Comparison of ENCODE assay signal across 1 cellular context in genomic region chr15:89334510-89335288, GRCh38.
TF ChIP-seq lines count a peak whose summit lies in the region.

Gene POLG (minus strand): TSS chr15:89334824. CDS start chr15:89333754, 1,070 bp downstream.

TF ChIP-seq in K562, 482 proteins besides CTCF, POLR2A, EP300 and RAD21 (continued from another document and continues in another):
- TF ChIP-seq UBTF (IDR thresholded peaks at IDR 0.05; ENCODE audit: borderline replicate concordance in 1 of 2, low read depth in 2 of 2, low read length in 2 of 2) (peak; percentile 99), TAL1 (IDR thresholded peaks at IDR 0.05) (no peak; the same call in 1 of the 2 replicates), HEY1 (CRISPR knock-in tag; IDR thresholded peaks at IDR 0.05; ENCODE audit: borderline replicate concordance) (no peak), CREM (IDR thresholded peaks at IDR 0.05; ENCODE audit: low read depth) (peak; percentile 82), EGR1 (conservative IDR thresholded peaks at IDR 0.05) (peak; percentile 99), CHCHD3 (CRISPR knock-in tag; IDR thresholded peaks at IDR 0.05) (no peak), TOE1 (IDR thresholded peaks at IDR 0.05; ENCODE audit: borderline replicate concordance) (peak; percentile 98), TOE1 (CRISPR knock-in tag; IDR thresholded peaks at IDR 0.05; ENCODE audit: borderline replicate concordance, low read depth) (peak; percentile 86), SIN3A (IDR thresholded peaks at IDR 0.05; ENCODE audit: borderline replicate concordance in 2 of 2, control insufficient read depth in 1 of 2, low read depth in 2 of 2, low read length in 2 of 2) (peak; percentile 61 to 76; a peak in 3 of 4 replicates), MEIS2 (IDR thresholded peaks at IDR 0.05; ENCODE audit: partially characterized antibody) (no peak), MED1 (CRISPR knock-in tag; IDR thresholded peaks at IDR 0.05; ENCODE audit: borderline replicate concordance) (no peak), RAD51 (IDR thresholded peaks at IDR 0.05; ENCODE audit: borderline replicate concordance, low read depth) (no peak), FOSL1 (tag; conservative IDR thresholded peaks at IDR 0.05) (peak; percentile 89), MTF1 (CRISPR knock-in tag; IDR thresholded peaks at IDR 0.05; ENCODE audit: borderline replicate concordance) (no peak), CBX1 (IDR thresholded peaks at IDR 0.05; ENCODE audit: low read depth) (peak; percentile 94), ZNF217 (CRISPR knock-in tag; IDR thresholded peaks at IDR 0.05) (no peak), ZNF174 (CRISPR knock-in tag; IDR thresholded peaks at IDR 0.05) (no peak), POLR3G (IDR thresholded peaks at IDR 0.05; ENCODE audit: extremely low read depth, insufficient read length, insufficient replicate concordance) (peak; percentile 42), PHTF2 (CRISPR knock-in tag; IDR thresholded peaks at IDR 0.05) (no peak), BACH1 (tag; IDR thresholded peaks at IDR 0.05) (no peak), ZNF408 (CRISPR knock-in tag; IDR thresholded peaks at IDR 0.05; ENCODE audit: low read depth) (no peak), MBD2 (IDR thresholded peaks at IDR 0.05; ENCODE audit: borderline replicate concordance, low read depth) (peak; percentile 99), TBP (optimal IDR thresholded peaks at IDR 0.05; ENCODE audit: low read depth, low read length) (peak; percentile 99), ATF3 (IDR thresholded peaks at IDR 0.05) (peak; percentile 6; the same call in 1 of the 2 replicates), ATF3 (CRISPR knock-in tag; conservative IDR thresholded peaks at IDR 0.05) (peak; percentile 80; the same call in 1 of the 2 replicates), HCFC1 (IDR thresholded peaks at IDR 0.05; ENCODE audit: low read depth, low read length) (peak; percentile 55; the same call in 1 of the 2 replicates), CHD7 (IDR thresholded peaks at IDR 0.05; ENCODE audit: low read depth, low read length) (no peak), NR2F6 (CRISPR knock-in tag; IDR thresholded peaks at IDR 0.05) (no peak), PRPF4 (IDR thresholded peaks at IDR 0.05; ENCODE audit: insufficient read depth, low read depth, low read length, poor library complexity, severe bottlenecking) (no peak), PURB (CRISPR knock-in tag; IDR thresholded peaks at IDR 0.05; ENCODE audit: low read depth) (no peak), MTA2 (IDR thresholded peaks at IDR 0.05; ENCODE audit: low read depth) (no peak), POLR2AphosphoS5 (IDR thresholded peaks at IDR 0.05; ENCODE audit: control insufficient read depth, insufficient read depth, low read depth, low read length) (peak; percentile 89), ZNF79 (CRISPR knock-in tag; IDR thresholded peaks at IDR 0.05; ENCODE audit: low read depth) (no peak), ILK (tag; IDR thresholded peaks at IDR 0.05; ENCODE audit: borderline replicate concordance, low read depth) (no peak)
- TF ChIP-seq, protein P1, sequence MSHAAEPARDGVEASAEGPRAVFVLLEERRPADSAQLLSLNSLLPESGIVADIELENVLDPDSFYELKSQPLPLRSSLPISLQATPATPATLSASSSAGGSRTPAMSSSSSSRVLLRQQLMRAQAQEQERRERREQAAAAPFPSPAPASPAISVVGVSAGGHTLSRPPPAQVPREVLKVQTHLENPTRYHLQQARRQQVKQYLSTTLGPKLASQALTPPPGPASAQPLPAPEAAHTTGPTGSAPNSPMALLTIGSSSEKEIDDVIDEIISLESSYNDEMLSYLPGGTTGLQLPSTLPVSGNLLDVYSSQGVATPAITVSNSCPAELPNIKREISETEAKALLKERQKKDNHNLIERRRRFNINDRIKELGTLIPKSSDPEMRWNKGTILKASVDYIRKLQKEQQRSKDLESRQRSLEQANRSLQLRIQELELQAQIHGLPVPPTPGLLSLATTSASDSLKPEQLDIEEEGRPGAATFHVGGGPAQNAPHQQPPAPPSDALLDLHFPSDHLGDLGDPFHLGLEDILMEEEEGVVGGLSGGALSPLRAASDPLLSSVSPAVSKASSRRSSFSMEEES (CRISPR knock-in tag; IDR thresholded peaks at IDR 0.05): no peak
- TF ChIP-seq, protein P2, sequence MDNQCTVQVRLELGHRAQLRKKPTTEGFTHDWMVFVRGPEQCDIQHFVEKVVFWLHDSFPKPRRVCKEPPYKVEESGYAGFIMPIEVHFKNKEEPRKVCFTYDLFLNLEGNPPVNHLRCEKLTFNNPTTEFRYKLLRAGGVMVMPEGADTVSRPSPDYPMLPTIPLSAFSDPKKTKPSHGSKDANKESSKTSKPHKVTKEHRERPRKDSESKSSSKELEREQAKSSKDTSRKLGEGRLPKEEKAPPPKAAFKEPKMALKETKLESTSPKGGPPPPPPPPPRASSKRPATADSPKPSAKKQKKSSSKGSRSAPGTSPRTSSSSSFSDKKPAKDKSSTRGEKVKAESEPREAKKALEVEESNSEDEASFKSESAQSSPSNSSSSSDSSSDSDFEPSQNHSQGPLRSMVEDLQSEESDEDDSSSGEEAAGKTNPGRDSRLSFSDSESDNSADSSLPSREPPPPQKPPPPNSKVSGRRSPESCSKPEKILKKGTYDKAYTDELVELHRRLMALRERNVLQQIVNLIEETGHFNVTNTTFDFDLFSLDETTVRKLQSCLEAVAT (IDR thresholded peaks at IDR 0.05): no peak
- TF ChIP-seq, protein P3, sequence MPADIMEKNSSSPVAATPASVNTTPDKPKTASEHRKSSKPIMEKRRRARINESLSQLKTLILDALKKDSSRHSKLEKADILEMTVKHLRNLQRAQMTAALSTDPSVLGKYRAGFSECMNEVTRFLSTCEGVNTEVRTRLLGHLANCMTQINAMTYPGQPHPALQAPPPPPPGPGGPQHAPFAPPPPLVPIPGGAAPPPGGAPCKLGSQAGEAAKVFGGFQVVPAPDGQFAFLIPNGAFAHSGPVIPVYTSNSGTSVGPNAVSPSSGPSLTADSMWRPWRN (IDR thresholded peaks at IDR 0.05; ENCODE audit: low read depth): peak; percentile 35; the same call in 1 of the 2 replicates
- TF ChIP-seq, protein P4, sequence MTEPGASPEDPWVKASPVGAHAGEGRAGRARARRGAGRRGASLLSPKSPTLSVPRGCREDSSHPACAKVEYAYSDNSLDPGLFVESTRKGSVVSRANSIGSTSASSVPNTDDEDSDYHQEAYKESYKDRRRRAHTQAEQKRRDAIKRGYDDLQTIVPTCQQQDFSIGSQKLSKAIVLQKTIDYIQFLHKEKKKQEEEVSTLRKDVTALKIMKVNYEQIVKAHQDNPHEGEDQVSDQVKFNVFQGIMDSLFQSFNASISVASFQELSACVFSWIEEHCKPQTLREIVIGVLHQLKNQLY (CRISPR knock-in tag; conservative IDR thresholded peaks at IDR 0.05): no peak
